ENCODE assay signal across 8 cellular contexts in genomic region chr2:88212251-88212790, GRCh38. TPM values are rescaled to one million over a fixed set of nuclear protein-coding genes. Genes with fewer than 3 reads are reported as not detected.
DNase-seq lines count a peak whose midpoint lies in the region; ATAC-seq and TF ChIP-seq lines count a peak whose summit lies in the region.
"Had no signal": no experiment of that assay in that cellular context is flagged by ENCODE, and none has a peak within 500 bp of the region (broad histone marks: within the 10 kb centered on the region; RNA-seq: fewer than 3 reads in every experiment).

No MANE protein-coding gene starts in this region.

- intact Hi-C loops in CD4-positive, alpha-beta T cell (cut with DNase I, micrococcal nuclease): no loop called here

- CTCF ChIA-PET in CD4-positive, alpha-beta T cell (lab: Charles Lee): no interaction called here

- H3K27me3 ChIP-seq in CD4-positive, alpha-beta T cell (ENCODE audit: control insufficient read depth, insufficient read depth, low read length): no peaks in the 10 kb centered on the region

- H3K27ac Mint-ChIP-seq in neural crest cell (ENCODE audit: unreplicated experiment): no peak overlapping the region
- no peak overlapping the region for H3K27ac Mint-ChIP-seq in CD4-positive, alpha-beta T cell

- H3K4me1 Mint-ChIP-seq in neural crest cell: no peaks in the 10 kb centered on the region
- no peaks in the 10 kb centered on the region for H3K4me1 Mint-ChIP-seq in CD4-positive, alpha-beta T cell (ENCODE audit: low read depth)

- DNase-seq in GM04504 (ENCODE audit: low read depth): peak; percentile 6
- DNase-seq in LHCN-M2 (ENCODE audit: low read depth): peak; percentile 5
- DNase-seq in T47D (ENCODE audit: low read depth in 1 of 2, low spot score in 1 of 2): peak; percentile 4 to 48
- DNase-seq in neural crest cell (ENCODE audit: low read depth, low spot score): no peak
- DNase-seq in cortex of kidney (lab: John Stamatoyannopoulos, UW): no peak
- no peak for DNase-seq in CD4-positive, alpha-beta T cell
- DNase-seq: naive B cell had no signal

- no peak overlapping the region for H3K4me3 Mint-ChIP-seq in neural crest cell
- H3K4me3 Mint-ChIP-seq in CD4-positive, alpha-beta T cell: no peak overlapping the region

- no peak for ATAC-seq in CD4-positive, alpha-beta T cell (ENCODE audit: poor library complexity)
- no peak for ATAC-seq in HG02884 (IDR thresholded peaks at IDR 0.05; ENCODE audit: unreplicated experiment)

- H3K27me3 Mint-ChIP-seq in neural crest cell (ENCODE audit: low read depth): peaks cover 5% of the 10 kb centered on the region
- H3K27me3 Mint-ChIP-seq in CD4-positive, alpha-beta T cell: peaks cover 39% of the 10 kb centered on the region

- H3K36me3 Mint-ChIP-seq in neural crest cell (ENCODE audit: low read depth): no peaks in the 10 kb centered on the region
- H3K36me3 Mint-ChIP-seq in CD4-positive, alpha-beta T cell (ENCODE audit: low read depth): no peaks in the 10 kb centered on the region
- H3K36me3 Mint-ChIP-seq: naive B cell had no signal

- H3K9me3 ChIP-seq in CD4-positive, alpha-beta T cell (ENCODE audit: control insufficient read depth, low read length): no peaks in the 10 kb centered on the region

- no peaks in the 10 kb centered on the region for H3K9me3 Mint-ChIP-seq in neural crest cell
- H3K9me3 Mint-ChIP-seq in CD4-positive, alpha-beta T cell: no peaks in the 10 kb centered on the region

- TF ChIP-seq CTCF in neural crest cell (conservative IDR thresholded peaks at IDR 0.05): peak; percentile 62
- TF ChIP-seq CTCF in CD4-positive, alpha-beta T cell (IDR thresholded peaks at IDR 0.05): no peak

- in situ Hi-C loops in T47D (cut with HindIII; ENCODE audit: low pct_unique_long_range_greater_than_20kb, low sequenced_read_pairs): no loop called here

- no peak overlapping the region for H3K27ac ChIP-seq in CD4-positive, alpha-beta T cell (ENCODE audit: low read depth, low read length)

- POLR2A ChIA-PET in CD4-positive, alpha-beta T cell (lab: Charles Lee): no interaction called here

RNA-seq across cellular contexts. Expression of gene THNSL2, which starts 42.2 kb away (rescaled TPM):
- 3.5 and 6.1 TPM in 2 replicates for total RNA-seq in LHCN-M2 (2014; rRNA removed)
- 14.2 TPM for polyA plus RNA-seq in LHCN-M2 (2012)
- total RNA-seq in neural crest cell: 2.8 and 4.5 TPM in 2 replicates
- total RNA-seq in CD4-positive, alpha-beta T cell: under 1 TPM; 0.39 to 0.85 TPM

Comparison
In these comparisons a context has a peak if more than half of its experiments do, and no peak if none do; other contexts are left out.
1. DNase-seq: peak in GM04504 (single experiment), LHCN-M2 (single experiment) and T47D (2 of 2); none in neural crest cell (single experiment), cortex of kidney (single experiment) and CD4-positive, alpha-beta T cell (0 of 10).